In the genomic region with DNA sequence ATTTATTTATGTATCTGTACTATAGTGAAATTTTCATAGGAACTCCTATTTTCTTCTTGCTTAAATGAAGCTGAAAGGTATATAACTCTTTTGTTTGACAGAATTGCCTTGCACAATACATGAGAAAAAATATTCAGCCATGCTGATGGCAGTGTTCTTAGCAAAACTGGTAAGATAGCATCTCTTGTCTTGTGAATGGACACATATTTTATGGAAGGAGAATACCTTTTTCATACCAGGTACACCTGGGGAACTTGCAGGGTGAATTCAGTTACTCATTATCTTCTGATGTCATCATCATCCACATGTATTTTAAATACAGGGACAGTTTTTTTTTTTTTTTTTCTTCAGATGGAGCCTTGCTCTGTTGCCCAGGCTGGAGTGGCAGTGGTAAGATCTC, we compare ENCODE assay signal across 26 cellular contexts. TPM values are rescaled to one million over a fixed set of nuclear protein-coding genes. Genes with fewer than 3 reads are reported as not detected.
"Had no signal": no experiment of that assay in that cellular context is flagged by ENCODE, and none has a peak within 500 bp of the region (broad histone marks: within the 10 kb centered on the region; RNA-seq: fewer than 3 reads in every experiment).

No MANE protein-coding gene starts in this region.

- ATAC-seq: K562, SK-N-SH treated with all-trans-retinoic acid at 6 μM for 48 hours, WTC11 had no signal

- H3K27me3 ChIP-seq: adrenal gland, breast epithelium, SJSA1 had no signal

- H3K9me3 Mint-ChIP-seq: activated naive CD8-positive, alpha-beta T cell treated with anti-CD3 and anti-CD28 coated beads, Interleukin-2, amount 10 ng/mL, durations not matched to agents 7 days and 5 days; WTC11 had no signal

- H3K9me3 ChIP-seq: adrenal gland, breast epithelium, SJSA1 had no signal

- DNase-seq: activated CD4-positive, alpha-beta T cell treated with anti-CD3 and anti-CD28 coated beads for 48 hours; activated CD4-positive, alpha-beta T cell treated with anti-CD3 and anti-CD28 coated beads, Interleukin-2, amount 50 U/mL, for 4 hours; activated CD4-positive, CD25-positive, alpha-beta regulatory T cell treated with anti-CD3 and anti-CD28 coated beads, Interleukin-2, amount 50 U/mL, for 72 hours; activated CD8-positive, alpha-beta memory T cell treated with anti-CD3 and anti-CD28 coated beads, Interleukin-2, amount 50 U/mL, for 48 hours; activated CD8-positive, alpha-beta T cell treated with anti-CD3 and anti-CD28 coated beads, Interleukin-2, amount 10 ng/mL, durations not matched to agents 7 days and 5 days; activated naive CD4-positive, alpha-beta T cell treated with anti-CD3 and anti-CD28 coated beads, Interleukin-2, amount 50 U/mL, for 16 hours; activated naive CD8-positive, alpha-beta T cell treated with anti-CD3 and anti-CD28 coated beads, Interleukin-2, amount 10 ng/mL, durations not matched to agents 7 days and 5 days; activated T-cell treated with anti-CD3 and anti-CD28 coated beads, Interleukin-2, amount 50 U/mL, for 1 hour; adrenal gland; anterior cingulate cortex; caudate nucleus; Kasumi-1; NCI-H1048; NCI-H187 treated with DMSO at 0.1 percent for 48 hours; NCI-H446; NCI-H524 treated with DMSO at 0.1 percent for 48 hours; NK-92 treated with Interleukin-12 subunit alpha and Interleukin-12 subunit beta, amount 100 ng/mL, for 24 hours; SHP77; SW 1271 had no signal

- H3K27ac ChIP-seq: adrenal gland, breast epithelium, SJSA1 had no signal

- H3K4me3 Mint-ChIP-seq: activated CD8-positive, alpha-beta T cell treated with anti-CD3 and anti-CD28 coated beads, Interleukin-2, amount 10 ng/mL, durations not matched to agents 7 days and 5 days; activated naive CD8-positive, alpha-beta T cell treated with anti-CD3 and anti-CD28 coated beads, Interleukin-2, amount 10 ng/mL, durations not matched to agents 7 days and 5 days; WTC11 had no signal

- H3K4me3 ChIP-seq: adrenal gland, breast epithelium, K562, SJSA1 had no signal

- H3K27ac Mint-ChIP-seq: activated CD8-positive, alpha-beta T cell treated with anti-CD3 and anti-CD28 coated beads, Interleukin-2, amount 10 ng/mL, durations not matched to agents 7 days and 5 days; activated naive CD8-positive, alpha-beta T cell treated with anti-CD3 and anti-CD28 coated beads, Interleukin-2, amount 10 ng/mL, durations not matched to agents 7 days and 5 days; WTC11 had no signal

- FAIRE-seq: K562, RCC 7860 had no signal

- H3K4me1 Mint-ChIP-seq: activated naive CD8-positive, alpha-beta T cell treated with anti-CD3 and anti-CD28 coated beads, Interleukin-2, amount 10 ng/mL, durations not matched to agents 7 days and 5 days; WTC11 had no signal

- H3K36me3 ChIP-seq: adrenal gland, breast epithelium, SJSA1 had no signal

- H3K36me3 Mint-ChIP-seq: activated naive CD8-positive, alpha-beta T cell treated with anti-CD3 and anti-CD28 coated beads, Interleukin-2, amount 10 ng/mL, durations not matched to agents 7 days and 5 days; WTC11 had no signal

- H3K4me1 ChIP-seq: adrenal gland, breast epithelium had no signal

RNA-seq across cellular contexts. Expression of gene MAMDC2, which starts 49.4 kb away (rescaled TPM):
- total RNA-seq: activated CD8-positive, alpha-beta T cell treated with anti-CD3 and anti-CD28 coated beads, Interleukin-2, amount 10 ng/mL, durations not matched to agents 7 days and 5 days; K562; SJSA1; T-helper 1 cell treated with Interleukin-12 subunit alpha and Interleukin-12 subunit beta and Interleukin-4 antibody, amounts not matched to agents 30 ng/mL and 1 ng/mL, for 36 hours had no signal
